Comparison of ENCODE assay signal across 25 cellular contexts in genomic region chr2:121232626-121233265, GRCh38. TPM values are rescaled to one million over a fixed set of nuclear protein-coding genes. Genes with fewer than 3 reads are reported as not detected.
"Had no signal": no experiment of that assay in that cellular context is flagged by ENCODE, and none has a peak within 500 bp of the region (broad histone marks: within the 10 kb centered on the region; RNA-seq: fewer than 3 reads in every experiment).

No MANE protein-coding gene starts in this region.

- H3K27ac Mint-ChIP-seq: activated naive CD4-positive, alpha-beta T cell treated with anti-CD3 and anti-CD28 coated beads, Interleukin-2, amount 10 ng/mL, durations not matched to agents 7 days and 5 days; activated naive CD8-positive, alpha-beta T cell treated with anti-CD3 and anti-CD28 coated beads, Interleukin-2, amount 10 ng/mL, durations not matched to agents 7 days and 5 days; brain; neural progenitor cell; T-helper 1 cell treated with Interleukin-12 subunit alpha and Interleukin-12 subunit beta and Interleukin-4 antibody, amounts not matched to agents 30 μg/mL and 1 μg/mL, for 36 hours had no signal

- H3K4me3 ChIP-seq: ascending aorta, cardiac muscle cell, gastroesophageal sphincter, neural progenitor cell, uterus had no signal

- DNase-seq: activated CD4-positive, alpha-beta T cell treated with anti-CD3 and anti-CD28 coated beads for 4 hours; activated CD4-positive, alpha-beta T cell treated with anti-CD3 and anti-CD28 coated beads, Interleukin-2, amount 50 U/mL, for 4 hours; activated CD8-positive, alpha-beta memory T cell treated with anti-CD3 and anti-CD28 coated beads for 24 hours; activated gamma-delta T cell; activated naive CD4-positive, alpha-beta T cell treated with anti-CD3 and anti-CD28 coated beads, Interleukin-2, amount 10 ng/mL, durations not matched to agents 7 days and 5 days; activated naive CD8-positive, alpha-beta T cell treated with anti-CD3 and anti-CD28 coated beads, Interleukin-2, amount 10 ng/mL, durations not matched to agents 7 days and 5 days; hippocampal formation; mesenchymal stem cell; naive thymus-derived CD8-positive, alpha-beta T cell; right cardiac atrium; stimulated activated CD4-positive, alpha-beta T cell treated with anti-CD3 and anti-CD28 coated beads, Interleukin-2, amount 100 ng/mL, for 48 hours; stimulated activated naive CD4-positive, alpha-beta T cell treated with Interleukin-2 at 50 U/mL for 16 hours; T-helper 9 cell; trophoblast cell; uterus had no signal

- H3K27ac ChIP-seq: ascending aorta, cardiac muscle cell, gastroesophageal sphincter, neural progenitor cell, uterus, VCaP had no signal

- H3K4me1 Mint-ChIP-seq: activated naive CD4-positive, alpha-beta T cell treated with anti-CD3 and anti-CD28 coated beads, Interleukin-2, amount 10 ng/mL, durations not matched to agents 7 days and 5 days; activated naive CD8-positive, alpha-beta T cell treated with anti-CD3 and anti-CD28 coated beads, Interleukin-2, amount 10 ng/mL, durations not matched to agents 7 days and 5 days; naive thymus-derived CD8-positive, alpha-beta T cell had no signal

- H3K27me3 Mint-ChIP-seq: activated naive CD4-positive, alpha-beta T cell treated with anti-CD3 and anti-CD28 coated beads, Interleukin-2, amount 10 ng/mL, durations not matched to agents 7 days and 5 days; activated naive CD8-positive, alpha-beta T cell treated with anti-CD3 and anti-CD28 coated beads, Interleukin-2, amount 10 ng/mL, durations not matched to agents 7 days and 5 days had no signal

- H3K36me3 Mint-ChIP-seq: activated naive CD4-positive, alpha-beta T cell treated with anti-CD3 and anti-CD28 coated beads, Interleukin-2, amount 10 ng/mL, durations not matched to agents 7 days and 5 days; activated naive CD8-positive, alpha-beta T cell treated with anti-CD3 and anti-CD28 coated beads, Interleukin-2, amount 10 ng/mL, durations not matched to agents 7 days and 5 days; brain; naive thymus-derived CD8-positive, alpha-beta T cell; neural progenitor cell had no signal

- H3K9me3 Mint-ChIP-seq: activated naive CD4-positive, alpha-beta T cell treated with anti-CD3 and anti-CD28 coated beads, Interleukin-2, amount 10 ng/mL, durations not matched to agents 7 days and 5 days; activated naive CD8-positive, alpha-beta T cell treated with anti-CD3 and anti-CD28 coated beads, Interleukin-2, amount 10 ng/mL, durations not matched to agents 7 days and 5 days; naive thymus-derived CD8-positive, alpha-beta T cell; neural progenitor cell; T-helper 1 cell treated with Interleukin-12 subunit alpha and Interleukin-12 subunit beta and Interleukin-4 antibody, amounts not matched to agents 30 μg/mL and 1 μg/mL, for 36 hours had no signal

- H2AFZ ChIP-seq: neural progenitor cell had no signal

- H3K4me2 ChIP-seq: neural progenitor cell had no signal

- H3K9me3 ChIP-seq: ascending aorta, gastroesophageal sphincter, uterus had no signal

- H3K4me1 ChIP-seq: ascending aorta, gastroesophageal sphincter, uterus had no signal

- H3K36me3 ChIP-seq: ascending aorta, cardiac muscle cell, gastroesophageal sphincter, neural progenitor cell, uterus had no signal

- H3K27me3 ChIP-seq: ascending aorta, cardiac muscle cell, neural progenitor cell, uterus had no signal

- H3K4me3 Mint-ChIP-seq: activated naive CD4-positive, alpha-beta T cell treated with anti-CD3 and anti-CD28 coated beads, Interleukin-2, amount 10 ng/mL, durations not matched to agents 7 days and 5 days; activated naive CD8-positive, alpha-beta T cell treated with anti-CD3 and anti-CD28 coated beads, Interleukin-2, amount 10 ng/mL, durations not matched to agents 7 days and 5 days; brain; naive thymus-derived CD8-positive, alpha-beta T cell; neural progenitor cell; T-helper 1 cell treated with Interleukin-12 subunit alpha and Interleukin-12 subunit beta and Interleukin-4 antibody, amounts not matched to agents 30 μg/mL and 1 μg/mL, for 36 hours had no signal

- H3K9ac ChIP-seq: neural progenitor cell had no signal

RNA-seq across cellular contexts. Expression of gene TFCP2L1, which starts 52.3 kb away (rescaled TPM):
- total RNA-seq: cardiac muscle cell; endothelial cell of umbilical vein; fibroblast of lung; fibroblast of villous mesenchyme; naive thymus-derived CD8-positive, alpha-beta T cell had no signal
- polyA plus RNA-seq: endothelial cell of umbilical vein, fibroblast of lung had no signal
